8 cellular contexts compared by ENCODE assay signal in genomic region chr3:113287818-113288648, GRCh38.
DNase-seq lines count a peak whose midpoint lies in the region; ATAC-seq, FAIRE-seq and TF ChIP-seq lines count a peak whose summit lies in the region.

No MANE protein-coding gene starts in this region.

- H3K27ac Mint-ChIP-seq in naive B cell = no peak overlapping the region

- 55 to 57% methylated on average over 5 of the region's 5 CpGs for WGBS in tibial nerve, 2 donors

- H3K4me1 ChIP-seq in tibial nerve = peaks cover 0 to 11% (median 0%) of the 10 kb centered on the region in 4 donors

- no peaks in the 10 kb centered on the region for H3K36me3 Mint-ChIP-seq in naive B cell

- no peak overlapping the region for H3K4me3 ChIP-seq in tibial nerve

- peaks cover 0 to 23% (median 0%) of the 10 kb centered on the region in 3 donors for H3K36me3 ChIP-seq in tibial nerve

- H3K27me3 Mint-ChIP-seq in naive B cell = no peaks in the 10 kb centered on the region

- peak; percentile 94 to 98 (median 97) for TF ChIP-seq CTCF in tibial nerve (IDR thresholded peaks at IDR 0.05)

- H3K9me3 Mint-ChIP-seq in naive B cell = no peaks in the 10 kb centered on the region

- no peaks in the 10 kb centered on the region for H3K4me1 Mint-ChIP-seq in naive B cell

- ATAC-seq in naive B cell (ENCODE audit: low read depth in 2 of 2) (no peak), HG03159 (IDR thresholded peaks at IDR 0.05; ENCODE audit: unreplicated experiment) (no peak)

- H3K27ac ChIP-seq in tibial nerve = no peak overlapping the region

- no peak overlapping the region for H3K4me3 Mint-ChIP-seq in naive B cell

- TF ChIP-seq POLR2A in erythroblast (IDR thresholded peaks at IDR 0.05; ENCODE audit: low read length) = no peak
- TF ChIP-seq POLR2A in tibial nerve (IDR thresholded peaks at IDR 0.05) = no peak

- no peaks in the 10 kb centered on the region for H3K9me3 ChIP-seq in tibial nerve

- DNase-seq in AML-193 (lab: John Stamatoyannopoulos, UW) (peak; percentile 51 to 56), GM19239 (ENCODE audit: insufficient read length, low spot score) (no peak), NCI-H345 (lab: John Stamatoyannopoulos, UW) (peak; percentile 48), erythroblast (lab: John Stamatoyannopoulos, UW) (peak; percentile 54 to 82), naive B cell (peak; percentile 30), tibial nerve (ENCODE audit: low spot score in 2 of 2) (peak; percentile 52 to 96)
- peak; percentile 25 to 49 for DNase-seq in activated CD4-positive, alpha-beta T cell treated with anti-CD3 and anti-CD28 coated beads, Interleukin-2, amount 50 U/mL, for 4 hours

- no peaks in the 10 kb centered on the region for H3K27me3 ChIP-seq in tibial nerve

- peak; percentile 88 for FAIRE-seq in GM19239 (lab: Jason Lieb, UNC)

- TF ChIP-seq EP300 in tibial nerve (IDR thresholded peaks at IDR 0.05) = peak in 1 of 2 donors; percentile 22
